Comparison of ENCODE assay signal across 11 cellular contexts in genomic region chr1:228007054-228007800, GRCh38. TPM values are rescaled to one million over a fixed set of nuclear protein-coding genes. Genes with fewer than 3 reads are reported as not detected.
DNase-seq lines count a peak whose midpoint lies in the region; ATAC-seq and TF ChIP-seq lines count a peak whose summit lies in the region.
"Had no signal": no experiment of that assay in that cellular context is flagged by ENCODE, and none has a peak within 500 bp of the region (broad histone marks: within the 10 kb centered on the region; RNA-seq: fewer than 3 reads in every experiment).

No MANE protein-coding gene starts in this region.

- POLR2A ChIA-PET in activated CD8-positive, alpha-beta T cell treated with anti-CD3 and anti-CD28 coated beads, Interleukin-2, amount 10 ng/mL, durations not matched to agents 7 days and 5 days (lab: Charles Lee) = no interaction called here
- POLR2A ChIA-PET in activated CD8-positive, alpha-beta T cell treated with anti-CD3 and anti-CD28 coated beads for 36 hours (lab: Charles Lee) = no interaction called here
- POLR2A ChIA-PET in activated CD4-positive, alpha-beta memory T cell treated with anti-CD3 and anti-CD28 coated beads, Interleukin-2, amount 10 ng/mL, durations not matched to agents 7 days and 5 days (lab: Charles Lee) = no interaction called here

- 1 to 6% (median 2%) methylated on average over 32 to 77 of the region's 77 CpGs for WGBS in spleen, 5 donors

- TF ChIP-seq POLR2A in spleen (IDR thresholded peaks at IDR 0.05) = no peak

- intact Hi-C loops in activated CD8-positive, alpha-beta T cell treated with anti-CD3 and anti-CD28 coated beads for 36 hours (cut with micrococcal nuclease) = no loop called here
- intact Hi-C loops in spleen (cut with DNase I; ENCODE audit: low total_unique reads) = no loop called here

- H3K27me3 ChIP-seq in spleen (replicated peaks in 1 of 7) = peaks cover 0 to 97% (median 72%) of the 10 kb centered on the region in 7 donors

- H3K4me1 ChIP-seq in spleen = peaks cover 3 to 57% (median 33%) of the 10 kb centered on the region in 6 donors

- DNase-seq in activated CD8-positive, alpha-beta T cell treated with anti-CD3 and anti-CD28 coated beads, Interleukin-2, amount 10 ng/mL, durations not matched to agents 7 days and 5 days = peak; percentile 17
- DNase-seq in activated CD8-positive, alpha-beta T cell treated with anti-CD3 and anti-CD28 coated beads for 36 hours = no peak
- peak; percentile 13 for DNase-seq in activated CD4-positive, alpha-beta memory T cell treated with anti-CD3 and anti-CD28 coated beads, Interleukin-2, amount 10 ng/mL, durations not matched to agents 7 days and 5 days
- DNase-seq in iPS-NIHi7 (ENCODE audit: extremely low spot score) = peak; percentile 33
- DNase-seq in spleen = peak; percentile 49
- no peak for DNase-seq in NCI-H2107 treated with DMSO at 0.1 percent for 48 hours (lab: John Stamatoyannopoulos, UW; ENCODE audit: unreplicated experiment)
- no peak for DNase-seq in UCSD-AML1 (lab: John Stamatoyannopoulos, UW; ENCODE audit: unreplicated experiment)
- DNase-seq in SKM-1 (lab: John Stamatoyannopoulos, UW; ENCODE audit: unreplicated experiment) = no peak
- DNase-seq: activated gamma-delta T cell treated with Interleukin-2 at 50 U/mL for 16 hours, NCI-H2029 treated with DMSO at 0.1 percent for 48 hours, T-helper 1 cell had no signal

- CTCF ChIA-PET in activated CD8-positive, alpha-beta T cell treated with anti-CD3 and anti-CD28 coated beads, Interleukin-2, amount 10 ng/mL, durations not matched to agents 7 days and 5 days (lab: Charles Lee) = no interaction called here
- CTCF ChIA-PET in activated CD8-positive, alpha-beta T cell treated with anti-CD3 and anti-CD28 coated beads for 36 hours (lab: Charles Lee) = interaction anchor here (1.3 kb wide), 1 partner anchor 10 kb away, joined by 4 read pairs; no protein-coding TSS in a partner anchor
- CTCF ChIA-PET in activated CD4-positive, alpha-beta memory T cell treated with anti-CD3 and anti-CD28 coated beads, Interleukin-2, amount 10 ng/mL, durations not matched to agents 7 days and 5 days (lab: Charles Lee) = no interaction called here

- no peaks in the 10 kb centered on the region for H3K36me3 ChIP-seq in spleen

- H3K27ac ChIP-seq in spleen = no peak overlapping the region

- H3K36me3 Mint-ChIP-seq in activated CD8-positive, alpha-beta T cell treated with anti-CD3 and anti-CD28 coated beads, Interleukin-2, amount 10 ng/mL, durations not matched to agents 7 days and 5 days (ENCODE audit: low read depth) = no peaks in the 10 kb centered on the region
- H3K36me3 Mint-ChIP-seq in activated CD8-positive, alpha-beta T cell treated with anti-CD3 and anti-CD28 coated beads for 36 hours (ENCODE audit: low read depth) = no peaks in the 10 kb centered on the region
- H3K36me3 Mint-ChIP-seq in activated CD4-positive, alpha-beta memory T cell treated with anti-CD3 and anti-CD28 coated beads, Interleukin-2, amount 10 ng/mL, durations not matched to agents 7 days and 5 days (ENCODE audit: low read depth) = no peaks in the 10 kb centered on the region

- peaks cover 18% of the 10 kb centered on the region for H3K4me1 Mint-ChIP-seq in activated CD8-positive, alpha-beta T cell treated with anti-CD3 and anti-CD28 coated beads, Interleukin-2, amount 10 ng/mL, durations not matched to agents 7 days and 5 days (ENCODE audit: low read depth)
- peaks cover 13% of the 10 kb centered on the region for H3K4me1 Mint-ChIP-seq in activated CD8-positive, alpha-beta T cell treated with anti-CD3 and anti-CD28 coated beads for 36 hours (ENCODE audit: low read depth)
- peaks cover 7% of the 10 kb centered on the region for H3K4me1 Mint-ChIP-seq in activated CD4-positive, alpha-beta memory T cell treated with anti-CD3 and anti-CD28 coated beads, Interleukin-2, amount 10 ng/mL, durations not matched to agents 7 days and 5 days

- H3K9me3 Mint-ChIP-seq in activated CD8-positive, alpha-beta T cell treated with anti-CD3 and anti-CD28 coated beads, Interleukin-2, amount 10 ng/mL, durations not matched to agents 7 days and 5 days (ENCODE audit: insufficient read depth) = no peaks in the 10 kb centered on the region
- H3K9me3 Mint-ChIP-seq in activated CD8-positive, alpha-beta T cell treated with anti-CD3 and anti-CD28 coated beads for 36 hours = no peaks in the 10 kb centered on the region
- no peaks in the 10 kb centered on the region for H3K9me3 Mint-ChIP-seq in activated CD4-positive, alpha-beta memory T cell treated with anti-CD3 and anti-CD28 coated beads, Interleukin-2, amount 10 ng/mL, durations not matched to agents 7 days and 5 days

- H3K4me3 ChIP-seq in spleen = peak overlapping the region in 3 of 8 donors; percentile 16 to 60 (median 16)

- no peaks in the 10 kb centered on the region for H3K9me3 ChIP-seq in spleen

- H3K4me3 Mint-ChIP-seq in activated CD8-positive, alpha-beta T cell treated with anti-CD3 and anti-CD28 coated beads, Interleukin-2, amount 10 ng/mL, durations not matched to agents 7 days and 5 days = no peak overlapping the region
- no peak overlapping the region for H3K4me3 Mint-ChIP-seq in activated CD8-positive, alpha-beta T cell treated with anti-CD3 and anti-CD28 coated beads for 36 hours
- no peak overlapping the region for H3K4me3 Mint-ChIP-seq in activated CD4-positive, alpha-beta memory T cell treated with anti-CD3 and anti-CD28 coated beads, Interleukin-2, amount 10 ng/mL, durations not matched to agents 7 days and 5 days

- TF ChIP-seq CTCF in activated CD8-positive, alpha-beta T cell treated with anti-CD3 and anti-CD28 coated beads for 36 hours (IDR thresholded peaks at IDR 0.05) = no peak
- TF ChIP-seq CTCF in spleen (IDR thresholded peaks at IDR 0.05 in 8 of 11, conservative IDR thresholded peaks at IDR 0.05 in 3 of 11) = no peak

- no peak overlapping the region for H3K27ac Mint-ChIP-seq in activated CD8-positive, alpha-beta T cell treated with anti-CD3 and anti-CD28 coated beads, Interleukin-2, amount 10 ng/mL, durations not matched to agents 7 days and 5 days
- H3K27ac Mint-ChIP-seq in activated CD8-positive, alpha-beta T cell treated with anti-CD3 and anti-CD28 coated beads for 36 hours = no peak overlapping the region
- no peak overlapping the region for H3K27ac Mint-ChIP-seq in activated CD4-positive, alpha-beta memory T cell treated with anti-CD3 and anti-CD28 coated beads, Interleukin-2, amount 10 ng/mL, durations not matched to agents 7 days and 5 days

- ATAC-seq in activated CD8-positive, alpha-beta T cell treated with anti-CD3 and anti-CD28 coated beads, Interleukin-2, amount 10 ng/mL, durations not matched to agents 7 days and 5 days = no peak
- ATAC-seq in activated CD8-positive, alpha-beta T cell treated with anti-CD3 and anti-CD28 coated beads for 36 hours = no peak

- H3K27me3 Mint-ChIP-seq in activated CD8-positive, alpha-beta T cell treated with anti-CD3 and anti-CD28 coated beads, Interleukin-2, amount 10 ng/mL, durations not matched to agents 7 days and 5 days (ENCODE audit: low read depth) = peaks cover 54% of the 10 kb centered on the region
- H3K27me3 Mint-ChIP-seq in activated CD8-positive, alpha-beta T cell treated with anti-CD3 and anti-CD28 coated beads for 36 hours = peaks cover 60% of the 10 kb centered on the region
- H3K27me3 Mint-ChIP-seq in activated CD4-positive, alpha-beta memory T cell treated with anti-CD3 and anti-CD28 coated beads, Interleukin-2, amount 10 ng/mL, durations not matched to agents 7 days and 5 days = peaks cover 66% of the 10 kb centered on the region

RNA-seq across cellular contexts. Expression of gene WNT3A, which starts 0.4 kb away (rescaled TPM):
- total RNA-seq in activated CD8-positive, alpha-beta T cell treated with anti-CD3 and anti-CD28 coated beads, Interleukin-2, amount 10 ng/mL, durations not matched to agents 7 days and 5 days = not detected
- not detected for total RNA-seq in activated CD8-positive, alpha-beta T cell treated with anti-CD3 and anti-CD28 coated beads for 36 hours
- not detected for total RNA-seq in activated CD4-positive, alpha-beta memory T cell treated with anti-CD3 and anti-CD28 coated beads, Interleukin-2, amount 10 ng/mL, durations not matched to agents 7 days and 5 days
- total RNA-seq in spleen = not detected
- polyA plus RNA-seq in spleen = not detected

RNA-seq across cellular contexts. Expression of gene WNT9A, which starts 59.5 kb away (rescaled TPM):
- not detected for total RNA-seq in activated CD8-positive, alpha-beta T cell treated with anti-CD3 and anti-CD28 coated beads, Interleukin-2, amount 10 ng/mL, durations not matched to agents 7 days and 5 days
- not detected for total RNA-seq in activated CD8-positive, alpha-beta T cell treated with anti-CD3 and anti-CD28 coated beads for 36 hours
- 1 to 10 TPM; 1.5 to 2.0 TPM for total RNA-seq in activated CD4-positive, alpha-beta memory T cell treated with anti-CD3 and anti-CD28 coated beads, Interleukin-2, amount 10 ng/mL, durations not matched to agents 7 days and 5 days
- total RNA-seq in spleen = 1 to 10 TPM in 4 of 7 donors, under 1 TPM in 3; 0.37 to 3.6 (median 1.2) TPM
- polyA plus RNA-seq in spleen = under 1 TPM; 0.08 to 0.70 (median 0.11) TPM

Comparison
In these comparisons a context has a peak if more than half of its experiments do, and no peak if none do; other contexts are left out.
1. DNase-seq: peak in activated CD8-positive, alpha-beta T cell treated with anti-CD3 and anti-CD28 coated beads, Interleukin-2, amount 10 ng/mL, durations not matched to agents 7 days and 5 days (single experiment), activated CD4-positive, alpha-beta memory T cell treated with anti-CD3 and anti-CD28 coated beads, Interleukin-2, amount 10 ng/mL, durations not matched to agents 7 days and 5 days (single experiment), iPS-NIHi7 (single experiment) and spleen (single experiment); none in activated CD8-positive, alpha-beta T cell treated with anti-CD3 and anti-CD28 coated beads for 36 hours (single experiment), NCI-H2107 treated with DMSO at 0.1 percent for 48 hours (single experiment), UCSD-AML1 (single experiment) and SKM-1 (single experiment).